10 cellular contexts compared by ENCODE assay signal in genomic region chr18:78659748-78660147, GRCh38.
A peak's percentile ranks its signal among the peaks of the same experiment; 100 is the strongest.
DNase-seq lines count a peak whose midpoint lies in the region; TF ChIP-seq lines count a peak whose summit lies in the region.
"Had no signal": no experiment of that assay in that cellular context is flagged by ENCODE, and none has a peak within 500 bp of the region (broad histone marks: within the 10 kb centered on the region; RNA-seq: fewer than 3 reads in every experiment).

No MANE protein-coding gene starts in this region.

- peak; percentile 40 for TF ChIP-seq CTCF in Loucy (conservative IDR thresholded peaks at IDR 0.05; ENCODE audit: low read length)
- TF ChIP-seq CTCF in ascending aorta (IDR thresholded peaks at IDR 0.05) = peak in 2 of 3 experiments; percentile 9 to 39
- TF ChIP-seq CTCF in mammary epithelial cell (conservative IDR thresholded peaks at IDR 0.05 in 1 of 2, IDR thresholded peaks at IDR 0.05 in 1 of 2; ENCODE audit: extremely low read depth in 1 of 2, insufficient read depth in 1 of 2, low read depth in 1 of 2, low read length in 2 of 2) = no peak

- no peaks in the 10 kb centered on the region for H3K9me2 ChIP-seq in Loucy (replicated peaks; ENCODE audit: low read depth, low read length)

- H3K27ac ChIP-seq in ascending aorta (no peak overlapping the region), neuronal stem cell (replicated peaks; ENCODE audit: low read length) (no peak overlapping the region), mammary epithelial cell (ENCODE audit: insufficient read depth, low read depth, low read length) (no peak overlapping the region)
- H3K27ac ChIP-seq: A549 had no signal

- H3K4me2 ChIP-seq in Loucy (ENCODE audit: low read depth, low read length, poor library complexity, severe bottlenecking) (no peak overlapping the region), neuronal stem cell (ENCODE audit: insufficient read depth, low read length, poor library complexity, severe bottlenecking) (no peak overlapping the region), mammary epithelial cell (ENCODE audit: insufficient read depth, low read depth, low read length) (no peak overlapping the region)
- H3K4me2 ChIP-seq: A549 had no signal

- no peak overlapping the region for H2BK5ac ChIP-seq in neuronal stem cell (ENCODE audit: low read length)

- peak overlapping the region; percentile 81 for H2AK5ac ChIP-seq in neuronal stem cell (ENCODE audit: low read depth, low read length)

- peak overlapping the region; percentile 65 for H3K23ac ChIP-seq in neuronal stem cell (ENCODE audit: low read depth, low read length, poor library complexity)

- no CpG with 5 or more reads among the region's 16 CpGs for WGBS in neuronal stem cell (ENCODE audit: extremely low coverage in 2 of 2, insufficient read length in 2 of 2, insufficient replicate concordance in 1 of 2), 2 donors
- WGBS in mammary epithelial cell (ENCODE audit: low coverage, missing lambda C conversion rate) = 17% methylated on average over 7 of the region's 16 CpGs

- no peak overlapping the region for H3K4ac ChIP-seq in neuronal stem cell (ENCODE audit: low read length)

- peaks cover 3% of the 10 kb centered on the region; the same call in 1 of the 2 replicates for H3K9me3 ChIP-seq in Loucy (ENCODE audit: insufficient read depth, low read depth, low read length)
- no peaks in the 10 kb centered on the region for H3K9me3 ChIP-seq in ascending aorta
- peaks cover 0 to 7% of the 10 kb centered on the region in 2 donors for H3K9me3 ChIP-seq in neuronal stem cell (replicated peaks in 1 of 2; ENCODE audit: control insufficient read depth in 2 of 2, insufficient read depth in 1 of 2, low read depth in 1 of 2, low read length in 2 of 2)
- H3K9me3 ChIP-seq in mammary epithelial cell (replicated peaks; ENCODE audit: insufficient read depth, low read length) = peaks cover 39% of the 10 kb centered on the region
- H3K9me3 ChIP-seq: A549 had no signal

- H3K18ac ChIP-seq in neuronal stem cell (ENCODE audit: low read length) = peak overlapping the region; percentile 71

- H3K4me3 ChIP-seq in Loucy (ENCODE audit: low read length, poor library complexity, severe bottlenecking) (no peak overlapping the region), ascending aorta (no peak overlapping the region), neuronal stem cell (ENCODE audit: low read length in 2 of 2) (peak overlapping the region in 1 of 2 donors; percentile 60), mammary epithelial cell (replicated peaks in 1 of 3; ENCODE audit: insufficient read depth in 1 of 3, low read depth in 2 of 3, low read length in 3 of 3) (no peak overlapping the region)
- H3K4me3 ChIP-seq: A549 had no signal

- no peak overlapping the region for H4K91ac ChIP-seq in neuronal stem cell (ENCODE audit: low read depth, low read length, poor library complexity)

- H3K4me1 ChIP-seq in Loucy (ENCODE audit: insufficient read depth, low read length, poor library complexity, severe bottlenecking) (no peaks in the 10 kb centered on the region), ascending aorta (no peaks in the 10 kb centered on the region), neuronal stem cell (ENCODE audit: control insufficient read depth in 2 of 2, insufficient read depth in 1 of 2, low read depth in 1 of 2, low read length in 2 of 2) (no peaks in the 10 kb centered on the region), mammary epithelial cell (ENCODE audit: insufficient read depth, low read length) (no peaks in the 10 kb centered on the region)
- H3K4me1 ChIP-seq: A549 had no signal

- in situ Hi-C loops in mammary epithelial cell (cut with MboI; ENCODE audit: low sequenced_read_pairs in 2 of 2) = no loop called here

- peak; percentile 6 for DNase-seq in NCI-H1436 (lab: John Stamatoyannopoulos, UW)
- DNase-seq in NCI-H1436 treated with DMSO at 0.1 percent for 48 hours (lab: John Stamatoyannopoulos, UW) = no peak
- no peak for DNase-seq in ascending aorta (ENCODE audit: low spot score in 2 of 2)
- DNase-seq in neuronal stem cell (ENCODE audit: low spot score) = peak; percentile 14
- DNase-seq in NCI-H2029 (lab: John Stamatoyannopoulos, UW) = no peak
- no peak for DNase-seq in activated effector memory CD4-positive, alpha-beta T cell treated with Interleukin-2 at 50 U/mL for 16 hours
- no peak for DNase-seq in mammary epithelial cell
- DNase-seq: NK-92 treated with Interleukin-12 subunit alpha and Interleukin-12 subunit beta, amount 100 ng/mL, for 24 hours had no signal

- no peak overlapping the region for H2BK120ac ChIP-seq in neuronal stem cell (ENCODE audit: low read depth, low read length)

- H3K14ac ChIP-seq in neuronal stem cell (ENCODE audit: low read length) = peak overlapping the region; percentile 89

- H3K36me3 ChIP-seq in Loucy (ENCODE audit: insufficient read depth, low read length) = no peaks in the 10 kb centered on the region
- H3K36me3 ChIP-seq in ascending aorta = no peaks in the 10 kb centered on the region
- no peaks in the 10 kb centered on the region for H3K36me3 ChIP-seq in neuronal stem cell (replicated peaks in 1 of 2; ENCODE audit: control insufficient read depth in 2 of 2, insufficient read depth in 2 of 2, low read length in 2 of 2)
- no peaks in the 10 kb centered on the region for H3K36me3 ChIP-seq in mammary epithelial cell (ENCODE audit: insufficient read depth, low read length)

- BruUV-seq in mammary epithelial cell (replicated peaks; lab: Mats Ljungman, UMichigan) = no TSS peak

- H2BK12ac ChIP-seq in neuronal stem cell (ENCODE audit: low read length) = peak overlapping the region; percentile 97

- peaks cover 3% of the 10 kb centered on the region for H3K79me1 ChIP-seq in neuronal stem cell (ENCODE audit: low read depth, low read length)

- H3F3A ChIP-seq in Loucy (ENCODE audit: low read depth) = no peaks in the 10 kb centered on the region

- H3K27me3 ChIP-seq in Loucy (ENCODE audit: insufficient read depth, low read length, poor library complexity, severe bottlenecking) (no peaks in the 10 kb centered on the region), ascending aorta (no peaks in the 10 kb centered on the region), neuronal stem cell (ENCODE audit: control insufficient read depth in 3 of 3, insufficient read depth in 3 of 3, low read depth in 1 of 3, low read length in 3 of 3) (no peaks in the 10 kb centered on the region), mammary epithelial cell (ENCODE audit: insufficient read depth, low read length) (no peaks in the 10 kb centered on the region)

- H4K8ac ChIP-seq in neuronal stem cell (ENCODE audit: low read depth, low read length) = no peak overlapping the region

- no peak overlapping the region for H3K9ac ChIP-seq in Loucy (ENCODE audit: low read depth, low read length, poor library complexity, severe bottlenecking)
- H3K9ac ChIP-seq in neuronal stem cell (ENCODE audit: low read depth, low read length, poor library complexity) = peak overlapping the region; percentile 60
- no peak overlapping the region for H3K9ac ChIP-seq in mammary epithelial cell (ENCODE audit: insufficient read depth, low read length)

- H2AFZ ChIP-seq in Loucy (ENCODE audit: low read length) (no peak overlapping the region), neuronal stem cell (ENCODE audit: low read length) (no peak overlapping the region), mammary epithelial cell (ENCODE audit: low read depth, low read length) (no peak overlapping the region)

- H3K79me2 ChIP-seq in Loucy (ENCODE audit: insufficient read depth, low read length) (no peaks in the 10 kb centered on the region), mammary epithelial cell (ENCODE audit: insufficient read depth, low read length) (no peaks in the 10 kb centered on the region)

- CTCF ChIA-PET in mammary epithelial cell (lab: Charles Lee; ENCODE audit: low non-redundant PET) = no interaction called here

- dilution Hi-C loops in mammary epithelial cell (cut with HindIII; ENCODE audit: low sequenced_read_pairs) = no loop called here

- H4K20me1 ChIP-seq in Loucy (ENCODE audit: insufficient read depth, low read length, poor library complexity, severe bottlenecking) (no peaks in the 10 kb centered on the region), mammary epithelial cell (ENCODE audit: insufficient read depth, low read length) (no peaks in the 10 kb centered on the region)

- peak overlapping the region; percentile 75 for H2BK15ac ChIP-seq in neuronal stem cell (ENCODE audit: low read length)

- intact Hi-C loops in ascending aorta (cut with DNase I) (no loop called here), mammary epithelial cell (cut with micrococcal nuclease) (no loop called here)

Comparison
In these comparisons a context has a peak if more than half of its experiments do, and no peak if none do; other contexts are left out.
1. DNase-seq: peak in NCI-H1436 (single experiment) and neuronal stem cell (single experiment); none in NCI-H1436 treated with DMSO at 0.1 percent for 48 hours (single experiment), ascending aorta (0 of 2), NCI-H2029 (single experiment), activated effector memory CD4-positive, alpha-beta T cell treated with Interleukin-2 at 50 U/mL for 16 hours (single experiment) and mammary epithelial cell (single experiment).
2. CTCF ChIP-seq: peak in Loucy (single experiment) and ascending aorta (2 of 3); none in mammary epithelial cell (0 of 2).